Comparison of ENCODE assay signal across 14 cellular contexts in the genomic region with DNA sequence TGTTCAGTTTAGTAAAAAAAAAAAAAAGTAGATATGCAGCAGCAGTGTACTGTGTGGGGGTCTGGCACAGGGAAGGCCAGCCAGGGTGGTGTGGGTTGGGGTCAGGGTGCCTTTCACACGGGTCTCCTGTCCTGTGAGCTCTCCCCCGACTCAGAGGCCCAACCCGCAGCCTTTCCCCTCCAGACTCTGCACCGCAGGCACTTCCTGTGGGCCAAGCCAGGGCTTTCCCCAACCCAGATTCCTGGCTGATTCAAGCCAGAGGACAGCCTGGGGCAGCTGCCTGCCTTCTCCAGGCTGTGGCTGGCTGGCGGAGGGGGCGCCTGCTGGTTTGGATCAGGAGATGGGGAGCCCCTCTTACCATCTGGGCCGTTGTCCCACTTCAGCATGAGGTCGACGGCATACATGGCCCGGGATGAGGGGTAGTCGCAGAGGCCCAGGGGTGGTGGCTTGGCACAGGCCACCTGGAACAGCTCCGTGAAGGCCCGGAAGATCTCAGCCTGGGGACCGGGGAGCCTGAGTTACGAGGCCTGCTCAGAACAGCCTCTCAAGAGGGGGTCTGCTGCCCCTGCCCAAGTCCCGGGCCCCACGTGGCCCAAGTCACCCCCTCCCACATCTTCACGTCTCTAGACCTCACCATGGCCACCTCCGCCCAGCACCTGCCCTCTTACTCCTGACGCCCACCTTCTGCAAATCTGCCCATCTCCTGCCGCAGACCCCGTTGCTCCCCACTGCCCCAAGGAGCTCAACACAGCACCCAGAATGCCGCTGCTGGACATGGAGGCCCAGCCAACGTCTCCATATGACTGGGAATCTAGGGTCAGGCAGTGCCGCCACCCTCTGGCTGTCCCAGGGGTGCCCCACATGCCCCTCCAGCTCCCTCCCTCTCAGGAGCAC. TPM values are rescaled to one million over a fixed set of nuclear protein-coding genes. Genes with fewer than 3 reads are reported as not detected.
A peak's percentile ranks its signal among the peaks of the same experiment; 100 is the strongest.
DNase-seq lines count a peak whose midpoint lies in the region; ATAC-seq lines count a peak whose summit lies in the region.
"Had no signal": no experiment of that assay in that cellular context is flagged by ENCODE, and none has a peak within 500 bp of the region (broad histone marks: within the 10 kb centered on the region; RNA-seq: fewer than 3 reads in every experiment).

No MANE protein-coding gene starts in this region.

- H3K4me1 Mint-ChIP-seq in stimulated activated naive CD8-positive, alpha-beta T cell treated with anti-CD3 and anti-CD28 coated beads, Interleukin-15, amount 100 ng/mL, for 72 hours, result peaks cover 6% of the 10 kb centered on the region
- peaks cover 16% of the 10 kb centered on the region for H3K4me1 Mint-ChIP-seq in activated CD4-positive, alpha-beta memory T cell treated with anti-CD3 and anti-CD28 coated beads, Interleukin-2, amount 10 ng/mL, durations not matched to agents 7 days and 5 days

- ATAC-seq in stimulated activated naive CD8-positive, alpha-beta T cell treated with anti-CD3 and anti-CD28 coated beads, Interleukin-15, amount 100 ng/mL, for 72 hours, result no peak
- no peak for ATAC-seq in stimulated activated naive CD8-positive, alpha-beta T cell treated with anti-CD3 and anti-CD28 coated beads, Interleukin-15, Interleukin-2, amounts not matched to agents 100 U/mL and 50 U/mL, for 24 hours
- no peak for ATAC-seq in GM21529 (IDR thresholded peaks at IDR 0.05; ENCODE audit: unreplicated experiment)
- ATAC-seq: GM12878 had no signal

- CTCF ChIA-PET in activated CD4-positive, alpha-beta memory T cell treated with anti-CD3 and anti-CD28 coated beads, Interleukin-2, amount 10 ng/mL, durations not matched to agents 7 days and 5 days (lab: Charles Lee), result interaction anchor here (1.0 to 1.5 kb wide), 2 partner anchors 11 to 19 kb away, joined by 3 read pairs; no protein-coding TSS in a partner anchor

- H3K9me3 Mint-ChIP-seq in stimulated activated naive CD8-positive, alpha-beta T cell treated with anti-CD3 and anti-CD28 coated beads, Interleukin-15, amount 100 ng/mL, for 72 hours, result no peaks in the 10 kb centered on the region
- H3K9me3 Mint-ChIP-seq in activated CD4-positive, alpha-beta memory T cell treated with anti-CD3 and anti-CD28 coated beads, Interleukin-2, amount 10 ng/mL, durations not matched to agents 7 days and 5 days, result no peaks in the 10 kb centered on the region

- no peak overlapping the region for H3K4me3 Mint-ChIP-seq in stimulated activated naive CD8-positive, alpha-beta T cell treated with anti-CD3 and anti-CD28 coated beads, Interleukin-15, amount 100 ng/mL, for 72 hours
- H3K4me3 Mint-ChIP-seq in activated CD4-positive, alpha-beta memory T cell treated with anti-CD3 and anti-CD28 coated beads, Interleukin-2, amount 10 ng/mL, durations not matched to agents 7 days and 5 days, result no peak overlapping the region

- H3K36me3 Mint-ChIP-seq in activated CD4-positive, alpha-beta memory T cell treated with anti-CD3 and anti-CD28 coated beads, Interleukin-2, amount 10 ng/mL, durations not matched to agents 7 days and 5 days (ENCODE audit: low read depth), result peaks cover 30% of the 10 kb centered on the region

- POLR2A ChIA-PET in activated CD4-positive, alpha-beta memory T cell treated with anti-CD3 and anti-CD28 coated beads, Interleukin-2, amount 10 ng/mL, durations not matched to agents 7 days and 5 days (lab: Charles Lee), result interaction anchor here (1.1 kb wide), 1 partner anchor 17 kb away, joined by 3 read pairs; no protein-coding TSS in a partner anchor

- DNase-seq in stimulated activated naive CD8-positive, alpha-beta T cell treated with anti-CD3 and anti-CD28 coated beads, Interleukin-15, amount 100 ng/mL, for 72 hours, result no peak
- DNase-seq in stimulated activated naive CD8-positive, alpha-beta T cell treated with anti-CD3 and anti-CD28 coated beads, Interleukin-15, Interleukin-2, amounts not matched to agents 100 U/mL and 50 U/mL, for 24 hours, result no peak
- DNase-seq in astrocyte of the hippocampus (ENCODE audit: low read depth, low spot score), result peak; percentile 48
- peak; percentile 55 for DNase-seq in hepatic stellate cell (ENCODE audit: low spot score)
- DNase-seq in activated CD4-positive, alpha-beta memory T cell treated with anti-CD3 and anti-CD28 coated beads, Interleukin-2, amount 10 ng/mL, durations not matched to agents 7 days and 5 days, result no peak
- no peak for DNase-seq in NCI-H1417 treated with DMSO at 0.1 percent for 48 hours (lab: John Stamatoyannopoulos, UW)
- no peak for DNase-seq in LoVo (ENCODE audit: low spot score)
- DNase-seq: BE2C, cerebellar nuclear complex, DMS79, spleen, testis had no signal

- peak overlapping the region; percentile 10 to 55 for H3K27ac Mint-ChIP-seq in stimulated activated naive CD8-positive, alpha-beta T cell treated with anti-CD3 and anti-CD28 coated beads, Interleukin-15, amount 100 ng/mL, for 72 hours
- no peak overlapping the region for H3K27ac Mint-ChIP-seq in activated CD4-positive, alpha-beta memory T cell treated with anti-CD3 and anti-CD28 coated beads, Interleukin-2, amount 10 ng/mL, durations not matched to agents 7 days and 5 days

- no peaks in the 10 kb centered on the region for H3K27me3 Mint-ChIP-seq in stimulated activated naive CD8-positive, alpha-beta T cell treated with anti-CD3 and anti-CD28 coated beads, Interleukin-15, amount 100 ng/mL, for 72 hours
- no peaks in the 10 kb centered on the region for H3K27me3 Mint-ChIP-seq in activated CD4-positive, alpha-beta memory T cell treated with anti-CD3 and anti-CD28 coated beads, Interleukin-2, amount 10 ng/mL, durations not matched to agents 7 days and 5 days

RNA-seq across cellular contexts. Expression of gene TSPO, which starts 17.3 kb away (rescaled TPM):
- total RNA-seq in activated CD4-positive, alpha-beta memory T cell treated with anti-CD3 and anti-CD28 coated beads, Interleukin-2, amount 10 ng/mL, durations not matched to agents 7 days and 5 days, result 100 to 1,000 TPM; 133 TPM

RNA-seq across cellular contexts. Expression of gene TTLL12, which starts 18.3 kb away (rescaled TPM):
- 10 to 100 TPM; 41.3 to 43.0 TPM for total RNA-seq in activated CD4-positive, alpha-beta memory T cell treated with anti-CD3 and anti-CD28 coated beads, Interleukin-2, amount 10 ng/mL, durations not matched to agents 7 days and 5 days

RNA-seq across cellular contexts. Expression of gene MCAT, which starts 25.5 kb away (rescaled TPM):
- 1 to 10 TPM; 8.5 to 8.8 TPM for total RNA-seq in activated CD4-positive, alpha-beta memory T cell treated with anti-CD3 and anti-CD28 coated beads, Interleukin-2, amount 10 ng/mL, durations not matched to agents 7 days and 5 days

RNA-seq across cellular contexts. Expression of gene BIK, which starts 58.1 kb away (rescaled TPM):
- total RNA-seq in activated CD4-positive, alpha-beta memory T cell treated with anti-CD3 and anti-CD28 coated beads, Interleukin-2, amount 10 ng/mL, durations not matched to agents 7 days and 5 days, result 1 to 10 TPM; 2.6 TPM

Comparison
In these comparisons a context has a peak if more than half of its experiments do, and no peak if none do; other contexts are left out.
1. DNase-seq: peak in astrocyte of the hippocampus (single experiment) and hepatic stellate cell (single experiment); none in stimulated activated naive CD8-positive, alpha-beta T cell treated with anti-CD3 and anti-CD28 coated beads, Interleukin-15, amount 100 ng/mL, for 72 hours (0 of 2), stimulated activated naive CD8-positive, alpha-beta T cell treated with anti-CD3 and anti-CD28 coated beads, Interleukin-15, Interleukin-2, amounts not matched to agents 100 U/mL and 50 U/mL, for 24 hours (single experiment), activated CD4-positive, alpha-beta memory T cell treated with anti-CD3 and anti-CD28 coated beads, Interleukin-2, amount 10 ng/mL, durations not matched to agents 7 days and 5 days (single experiment), NCI-H1417 treated with DMSO at 0.1 percent for 48 hours (single experiment) and LoVo (single experiment).